Comparison of ENCODE assay signal across 8 cellular contexts in genomic region chr17:1048516-1049115, GRCh38. TPM values are rescaled to one million over a fixed set of nuclear protein-coding genes. Genes with fewer than 3 reads are reported as not detected.
DNase-seq lines count a peak whose midpoint lies in the region; ATAC-seq, FAIRE-seq and TF ChIP-seq lines count a peak whose summit lies in the region.
"Not testable (repeated sequence)": the region's sequence is repeated elsewhere in the genome, so short reads cannot be mapped to it uniquely, and the experiment has no call there.

No MANE protein-coding gene starts in this region.

- not testable (repeated sequence) for FAIRE-seq in kidney (lab: Jason Lieb, UNC)

- H3K4me1 ChIP-seq in BLaER1 treated with 17β-estradiol and CSF1 and Interleukin-3, amounts not matched to agents 10 nM and 100 nM = peaks cover 4 to 43% (median 37%) of the 10 kb centered on the region in 10 experiments; a peak in 19 of 20 replicates
- H3K4me1 ChIP-seq in ascending aorta = peaks cover 15 to 43% of the 10 kb centered on the region in 2 donors
- peaks cover 3 to 81% (median 21%) of the 10 kb centered on the region in 3 donors for H3K4me1 ChIP-seq in gastroesophageal sphincter
- H3K4me1 ChIP-seq in kidney (ENCODE audit: control insufficient read depth in 1 of 2, insufficient read depth in 1 of 2, low read depth in 1 of 2, low read length in 2 of 2); aorta (ENCODE audit: control insufficient read depth in 1 of 2, insufficient read depth in 2 of 2, low read length in 2 of 2): not testable (repeated sequence)
- H3K4me1 ChIP-seq in spleen = peaks cover 0 to 19% (median 9%) of the 10 kb centered on the region in 6 donors

- H3K9ac ChIP-seq in BLaER1 treated with 17β-estradiol and CSF1 and Interleukin-3, amounts not matched to agents 10 nM and 100 nM; kidney (ENCODE audit: low read length in 2 of 2): not testable (repeated sequence)

- 86 to 100% methylated on average over 1 to 6 of the region's 49 CpGs for WGBS in gastroesophageal sphincter (ENCODE audit: low coverage in 1 of 2), 2 donors
- 89 to 98% (median 96%) methylated on average over 42 to 49 of the region's 49 CpGs for WGBS in spleen, 5 donors
- 96% methylated on average over 49 of the region's 49 CpGs for WGBS in aorta, 2 donors

- not testable (repeated sequence) for H3K27ac ChIP-seq in BLaER1 treated with 17β-estradiol and CSF1 and Interleukin-3, amounts not matched to agents 10 nM and 100 nM; kidney (ENCODE audit: low read depth in 2 of 2, low read length in 2 of 2); spleen
- H3K27ac ChIP-seq in ascending aorta = peak overlapping the region; percentile 90 to 93
- H3K27ac ChIP-seq in gastroesophageal sphincter = peak overlapping the region; percentile 85 to 96 (median 92)
- H3K27ac ChIP-seq in aorta (ENCODE audit: low read depth in 1 of 2, low read length in 2 of 2) = peak overlapping the region in 1 of 2 donors; percentile 66

- H3K4me3 ChIP-seq in BLaER1 treated with 17β-estradiol and CSF1 and Interleukin-3, amounts not matched to agents 10 nM and 100 nM; ascending aorta; gastroesophageal sphincter; kidney (ENCODE audit: low read length in 2 of 2); spleen; aorta (ENCODE audit: low read length in 2 of 2): not testable (repeated sequence)

- peaks cover 1 to 77% (median 26%) of the 10 kb centered on the region in 11 experiments; a peak in 16 of 22 replicates for H3K36me3 ChIP-seq in BLaER1 treated with 17β-estradiol and CSF1 and Interleukin-3, amounts not matched to agents 10 nM and 100 nM
- H3K36me3 ChIP-seq in ascending aorta (peaks cover 26 to 37% of the 10 kb centered on the region in 2 donors), gastroesophageal sphincter (peaks cover 0 to 32% of the 10 kb centered on the region in 2 donors), spleen (peaks cover 0 to 83% (median 37%) of the 10 kb centered on the region in 6 donors)
- H3K36me3 ChIP-seq in kidney (ENCODE audit: control insufficient read depth in 1 of 2, insufficient read depth in 2 of 2, low read length in 2 of 2); aorta (ENCODE audit: control insufficient read depth in 1 of 2, insufficient read depth in 2 of 2, low read length in 1 of 2): not testable (repeated sequence)

- not testable (repeated sequence) for TF ChIP-seq EP300 in gastroesophageal sphincter (IDR thresholded peaks at IDR 0.05)

- peaks cover 9 to 11% of the 10 kb centered on the region in 2 donors for H3K4me1 Mint-ChIP-seq in natural killer cell treated with Interleukin-12 subunit alpha and Interleukin-12 subunit beta and Interleukin-15 and Interleukin-18, amount 100 ng/mL, for 72 hours (ENCODE audit: low read depth in 2 of 2)

- ATAC-seq in gastroesophageal sphincter; left cardiac atrium; natural killer cell treated with Interleukin-12 subunit alpha and Interleukin-12 subunit beta and Interleukin-15 and Interleukin-18, amount 100 ng/mL, for 72 hours; aorta (ENCODE audit: low FRiP score): not testable (repeated sequence)

- H3K36me3 Mint-ChIP-seq in natural killer cell treated with Interleukin-12 subunit alpha and Interleukin-12 subunit beta and Interleukin-15 and Interleukin-18, amount 100 ng/mL, for 72 hours = not testable (repeated sequence)

- intact Hi-C loops in ascending aorta (cut with DNase I); kidney (cut with DNase I); spleen (cut with DNase I; ENCODE audit: low total_unique reads): not testable (repeated sequence)
- intact Hi-C loops in left cardiac atrium (cut with DNase I) (loop anchor here in 1 of 2 donors (5.0 kb wide), 1 partner anchor 46 kb away; no protein-coding TSS in a partner anchor), aorta (cut with DNase I) (loop anchor here in 1 of 2 donors (5.0 kb wide), 1 partner anchor 41 kb away; no protein-coding TSS in a partner anchor)

- H3K4me3 Mint-ChIP-seq in natural killer cell treated with Interleukin-12 subunit alpha and Interleukin-12 subunit beta and Interleukin-15 and Interleukin-18, amount 100 ng/mL, for 72 hours = not testable (repeated sequence)

- not testable (repeated sequence) for H3K9me3 ChIP-seq in BLaER1 treated with 17β-estradiol and CSF1 and Interleukin-3, amounts not matched to agents 10 nM and 100 nM (replicated peaks in 1 of 11); ascending aorta; gastroesophageal sphincter; kidney (ENCODE audit: control insufficient read depth in 1 of 2, low read length in 2 of 2); spleen; aorta (ENCODE audit: control insufficient read depth, low read length)

- not testable (repeated sequence) for H3K27ac Mint-ChIP-seq in natural killer cell treated with Interleukin-12 subunit alpha and Interleukin-12 subunit beta and Interleukin-15 and Interleukin-18, amount 100 ng/mL, for 72 hours

- not testable (repeated sequence) for DNase-seq in ascending aorta (ENCODE audit: low spot score in 2 of 2)
- DNase-seq in left cardiac atrium (peak; percentile 13), kidney (peak; percentile 47), spleen (peak; percentile 46), aorta (peak; percentile 41 to 61)
- peak; percentile 10 for DNase-seq in natural killer cell treated with Interleukin-12 subunit alpha and Interleukin-12 subunit beta and Interleukin-15 and Interleukin-18, amount 100 ng/mL, for 72 hours (ENCODE audit: low spot score)

- peaks cover 0 to 87% (median 20%) of the 10 kb centered on the region in 11 experiments; a peak in 15 of 22 replicates for H4K20me1 ChIP-seq in BLaER1 treated with 17β-estradiol and CSF1 and Interleukin-3, amounts not matched to agents 10 nM and 100 nM

- not testable (repeated sequence) for TF ChIP-seq CTCF in ascending aorta (IDR thresholded peaks at IDR 0.05); gastroesophageal sphincter (IDR thresholded peaks at IDR 0.05); kidney (IDR thresholded peaks at IDR 0.05; ENCODE audit: borderline replicate concordance, extremely low read depth, insufficient read depth); spleen (IDR thresholded peaks at IDR 0.05 in 8 of 11, conservative IDR thresholded peaks at IDR 0.05 in 3 of 11)

- TF ChIP-seq POLR2A in gastroesophageal sphincter (IDR thresholded peaks at IDR 0.05); spleen (IDR thresholded peaks at IDR 0.05): not testable (repeated sequence)

- not testable (repeated sequence) for H3K27me3 Mint-ChIP-seq in natural killer cell treated with Interleukin-12 subunit alpha and Interleukin-12 subunit beta and Interleukin-15 and Interleukin-18, amount 100 ng/mL, for 72 hours

- H3K4me2 ChIP-seq in BLaER1 treated with 17β-estradiol and CSF1 and Interleukin-3, amounts not matched to agents 10 nM and 100 nM = peak overlapping the region in 6 of 11 experiments; percentile 46 to 75 (median 56); a peak in 8 of 22 replicates

- not testable (repeated sequence) for H3K27me3 ChIP-seq in BLaER1 treated with 17β-estradiol and CSF1 and Interleukin-3, amounts not matched to agents 10 nM and 100 nM; ascending aorta; gastroesophageal sphincter; spleen (replicated peaks in 1 of 7); aorta (ENCODE audit: control insufficient read depth in 1 of 2, insufficient read depth in 2 of 2, low read length in 1 of 2)

- not testable (repeated sequence) for H3K9me3 Mint-ChIP-seq in natural killer cell treated with Interleukin-12 subunit alpha and Interleukin-12 subunit beta and Interleukin-15 and Interleukin-18, amount 100 ng/mL, for 72 hours

RNA-seq across cellular contexts. Expression of gene TIMM22, which starts 51.7 kb away (rescaled TPM):
- total RNA-seq in ascending aorta (12.1 TPM), gastroesophageal sphincter (10 to 100 TPM; 13.7 to 20.9 (median 16.0) TPM), left cardiac atrium (10 to 100 TPM; 13.2 to 15.6 TPM), kidney (14.6 TPM), spleen (10 to 100 TPM in 6 of 7 donors, 1 to 10 TPM in 1; 9.7 to 14.3 (median 11.2) TPM), aorta (1 to 10 TPM; 7.7 to 9.1 TPM)
- polyA plus RNA-seq in kidney (ENCODE audit: insufficient read depth, low read depth, low replicate concordance) (17.3 TPM), spleen (1 to 10 TPM; 5.1 to 8.8 (median 7.0) TPM), aorta (1 to 10 TPM; 8.4 to 9.1 TPM)
- total RNA-seq in natural killer cell treated with Interleukin-12 subunit alpha and Interleukin-12 subunit beta and Interleukin-15 and Interleukin-18, amount 100 ng/mL, for 72 hours = 10 to 100 TPM; 12.7 to 19.8 TPM
